ENCODE assay signal across 9 cellular contexts in the genomic region with DNA sequence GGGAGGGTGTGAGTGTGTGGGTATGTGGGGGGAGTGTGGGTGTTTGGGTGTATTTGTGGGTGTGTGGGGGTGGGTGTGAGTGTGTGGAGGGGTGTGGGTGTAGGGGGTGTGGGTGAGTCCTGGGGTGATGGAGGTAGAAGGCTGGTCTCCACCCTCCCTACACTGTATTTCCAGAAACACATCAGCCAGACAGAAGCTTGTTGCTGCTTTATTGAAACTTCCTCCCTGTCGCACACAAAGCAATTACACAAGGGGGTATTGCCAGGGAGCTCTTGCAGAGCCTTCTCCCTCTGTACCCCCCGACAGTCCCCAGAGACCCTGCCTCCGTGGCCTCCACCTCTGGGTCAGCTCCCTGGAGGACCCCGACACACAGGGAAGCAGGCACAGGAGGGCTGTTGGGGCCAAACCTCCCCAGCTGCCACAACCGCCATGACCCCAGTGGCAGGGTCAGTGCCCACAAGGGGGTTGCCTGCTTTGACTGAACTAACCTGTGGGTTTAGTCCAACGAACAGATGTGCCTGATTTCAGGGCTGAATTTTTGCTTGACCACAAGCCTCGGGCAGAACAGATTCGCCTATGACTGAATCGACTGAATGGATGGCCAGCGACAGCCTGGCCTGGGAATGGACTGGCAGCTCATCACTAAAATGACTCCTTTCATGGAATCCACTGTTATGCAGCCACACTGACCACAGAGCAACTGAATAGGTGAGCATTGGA. TPM values are rescaled to one million over a fixed set of nuclear protein-coding genes. Genes with fewer than 3 reads are reported as not detected.
A peak's percentile ranks its signal among the peaks of the same experiment; 100 is the strongest.
DNase-seq lines count a peak whose midpoint lies in the region; ATAC-seq, FAIRE-seq and TF ChIP-seq lines count a peak whose summit lies in the region.
"Had no signal": no experiment of that assay in that cellular context is flagged by ENCODE, and none has a peak within 500 bp of the region (broad histone marks: within the 10 kb centered on the region; RNA-seq: fewer than 3 reads in every experiment).

No MANE protein-coding gene starts in this region.

- H2AFZ ChIP-seq in neuronal stem cell (ENCODE audit: low read length) = peak overlapping the region; percentile 6

- H3K9me3 ChIP-seq in neuronal stem cell (replicated peaks in 1 of 2; ENCODE audit: control insufficient read depth in 2 of 2, insufficient read depth in 1 of 2, low read depth in 1 of 2, low read length in 2 of 2) = no peaks in the 10 kb centered on the region
- H3K9me3 ChIP-seq: colonic mucosa had no signal

- H3K4me2 ChIP-seq in neuronal stem cell (ENCODE audit: insufficient read depth, low read length, poor library complexity, severe bottlenecking) = no peak overlapping the region

- no peak for DNase-seq in GM12891 (ENCODE audit: insufficient read length, low spot score)
- peak; percentile 37 for DNase-seq in HT1080 (ENCODE audit: low read depth)
- no peak for DNase-seq in activated naive CD8-positive, alpha-beta T cell treated with anti-CD3 and anti-CD28 coated beads for 36 hours
- DNase-seq in neuronal stem cell (ENCODE audit: low spot score) = no peak
- no peak for DNase-seq in NCI-H2107 treated with DMSO at 0.1 percent for 48 hours (lab: John Stamatoyannopoulos, UW; ENCODE audit: unreplicated experiment)
- no peak for DNase-seq in NCI-H2171 (lab: John Stamatoyannopoulos, UW)
- DNase-seq: colonic mucosa had no signal

- H3K4me3 ChIP-seq in neuronal stem cell (ENCODE audit: low read length in 2 of 2) = no peak overlapping the region
- H3K4me3 ChIP-seq: colonic mucosa had no signal

- H2BK15ac ChIP-seq in neuronal stem cell (ENCODE audit: low read length) = no peak overlapping the region

- peak overlapping the region; percentile 2 for H2AK5ac ChIP-seq in neuronal stem cell (ENCODE audit: low read depth, low read length)

- no peak overlapping the region for H3K27ac ChIP-seq in neuronal stem cell (replicated peaks; ENCODE audit: low read length)
- H3K27ac ChIP-seq: colonic mucosa had no signal

- no peak overlapping the region for H4K91ac ChIP-seq in neuronal stem cell (ENCODE audit: low read depth, low read length, poor library complexity)

- H2BK12ac ChIP-seq in neuronal stem cell (ENCODE audit: low read length) = peak overlapping the region; percentile 53

- no CpG with 5 or more reads among the region's 10 CpGs for WGBS in neuronal stem cell (ENCODE audit: extremely low coverage in 2 of 2, insufficient read length in 2 of 2, insufficient replicate concordance in 1 of 2), 2 donors

- no peak overlapping the region for H3K4ac ChIP-seq in neuronal stem cell (ENCODE audit: low read length)

- ATAC-seq in GM21360 (IDR thresholded peaks at IDR 0.05; ENCODE audit: unreplicated experiment) (no peak), HG03565 (IDR thresholded peaks at IDR 0.05; ENCODE audit: unreplicated experiment) (no peak)

- H2BK5ac ChIP-seq in neuronal stem cell (ENCODE audit: low read length) = peak overlapping the region; percentile 16

- no peak overlapping the region for H3K14ac ChIP-seq in neuronal stem cell (ENCODE audit: low read length)

- H3K4me3 Mint-ChIP-seq in activated naive CD8-positive, alpha-beta T cell treated with anti-CD3 and anti-CD28 coated beads for 36 hours = no peak overlapping the region

- peak; percentile 90 for FAIRE-seq in GM12891 (lab: Jason Lieb, UNC)

- peaks cover 18% of the 10 kb centered on the region for H3K36me3 Mint-ChIP-seq in activated naive CD8-positive, alpha-beta T cell treated with anti-CD3 and anti-CD28 coated beads for 36 hours

- H2BK120ac ChIP-seq in neuronal stem cell (ENCODE audit: low read depth, low read length) = no peak overlapping the region

- H3K9ac ChIP-seq in neuronal stem cell (ENCODE audit: low read depth, low read length, poor library complexity) = no peak overlapping the region

- H4K8ac ChIP-seq in neuronal stem cell (ENCODE audit: low read depth, low read length) = no peak overlapping the region

- peaks cover 6 to 16% of the 10 kb centered on the region in 2 donors for H3K4me1 ChIP-seq in neuronal stem cell (ENCODE audit: control insufficient read depth in 2 of 2, insufficient read depth in 1 of 2, low read depth in 1 of 2, low read length in 2 of 2)
- H3K4me1 ChIP-seq: colonic mucosa had no signal

- H3K27ac Mint-ChIP-seq in activated naive CD8-positive, alpha-beta T cell treated with anti-CD3 and anti-CD28 coated beads for 36 hours = peak overlapping the region; percentile 61

- no peaks in the 10 kb centered on the region for H3K36me3 ChIP-seq in neuronal stem cell (replicated peaks in 1 of 2; ENCODE audit: control insufficient read depth in 2 of 2, insufficient read depth in 2 of 2, low read length in 2 of 2)
- H3K36me3 ChIP-seq: colonic mucosa had no signal

- no peaks in the 10 kb centered on the region for H3K27me3 ChIP-seq in neuronal stem cell (ENCODE audit: control insufficient read depth in 3 of 3, insufficient read depth in 3 of 3, low read depth in 1 of 3, low read length in 3 of 3)
- H3K27me3 ChIP-seq: colonic mucosa had no signal

- no peak overlapping the region for H3K23ac ChIP-seq in neuronal stem cell (ENCODE audit: low read depth, low read length, poor library complexity)

- peak overlapping the region; percentile 62 for H3K18ac ChIP-seq in neuronal stem cell (ENCODE audit: low read length)

- H3K27me3 Mint-ChIP-seq in activated naive CD8-positive, alpha-beta T cell treated with anti-CD3 and anti-CD28 coated beads for 36 hours = peaks cover 3% of the 10 kb centered on the region

- no peaks in the 10 kb centered on the region for H3K79me1 ChIP-seq in neuronal stem cell (ENCODE audit: low read depth, low read length)

- TF ChIP-seq POLR2A in GM12891 (IDR thresholded peaks at IDR 0.05; ENCODE audit: low read depth, low read length) = peak; percentile 52; the same call in 1 of the 2 replicates

- peaks cover 24% of the 10 kb centered on the region for H3K4me1 Mint-ChIP-seq in activated naive CD8-positive, alpha-beta T cell treated with anti-CD3 and anti-CD28 coated beads for 36 hours

- peaks cover 2% of the 10 kb centered on the region for H3K9me3 Mint-ChIP-seq in activated naive CD8-positive, alpha-beta T cell treated with anti-CD3 and anti-CD28 coated beads for 36 hours

TF ChIP-seq in GM12891, 5 proteins besides CTCF, POLR2A, EP300 and RAD21:
- TF ChIP-seq SPI1 (IDR thresholded peaks at IDR 0.05; ENCODE audit: low read depth, low read length) (0 out of 2 replicates have a peak, but pooled peaks have one; percentile 28), TAF1 (IDR thresholded peaks at IDR 0.05; ENCODE audit: low read depth, low read length) (no peak), POLR2AphosphoS5 (IDR thresholded peaks at IDR 0.05; ENCODE audit: low read depth, low read length) (peak; percentile 32), POU2F2 (IDR thresholded peaks at IDR 0.05; ENCODE audit: low read depth, low read length) (no peak), PAX5 (IDR thresholded peaks at IDR 0.05; ENCODE audit: insufficient read depth, low read length, severe bottlenecking) (no peak)
TF ChIP-seq in GM12891: peak in this region for 2.

RNA-seq across cellular contexts. Expression of gene MATN1, which starts 9.1 kb away (rescaled TPM):
- polyA plus RNA-seq in GM12891 (2012; ENCODE audit: low read depth, missing spikeins) = 0.65 TPM
- total RNA-seq in HT1080 (2014; rRNA removed; shearing (Covaris generic)) = 0.43 TPM in 1 of 2 replicates, not detected in the other
- 0.10 TPM in 1 of 2 replicates, not detected in the other for polyA plus RNA-seq in HT1080 (2015; cell fraction: cytosol; rRNA removed)
- polyA plus RNA-seq in HT1080 (2015; cell fraction: nucleus; rRNA removed) = 0.04 and 0.79 TPM in 2 replicates
- total RNA-seq in activated naive CD8-positive, alpha-beta T cell treated with anti-CD3 and anti-CD28 coated beads for 36 hours = 1 to 10 TPM; 1.1 to 1.5 TPM
- 0.04 TPM for polyA plus RNA-seq in neuronal stem cell (2013, experiment 1 of 2)
- 0.01 TPM for polyA plus RNA-seq in neuronal stem cell (2013, experiment 2 of 2)
- total RNA-seq: colonic mucosa had no signal

RNA-seq across cellular contexts. Expression of gene LAPTM5, which starts 25.1 kb away (rescaled TPM):
- 479 TPM for polyA plus RNA-seq in GM12891 (2012; ENCODE audit: low read depth, missing spikeins)
- total RNA-seq in HT1080 (2014; rRNA removed; shearing (Covaris generic)) = 0.50 and 1.5 TPM in 2 replicates
- 0.79 and 0.81 TPM in 2 replicates for polyA plus RNA-seq in HT1080 (2015; cell fraction: cytosol; rRNA removed)
- polyA plus RNA-seq in HT1080 (2015; cell fraction: nucleus; rRNA removed) = 0.42 and 1.3 TPM in 2 replicates
- 100 to 1,000 TPM; 232 to 233 TPM for total RNA-seq in activated naive CD8-positive, alpha-beta T cell treated with anti-CD3 and anti-CD28 coated beads for 36 hours
- polyA plus RNA-seq in neuronal stem cell (2013, experiment 1 of 2) = 0.15 TPM
- 0.10 TPM for polyA plus RNA-seq in neuronal stem cell (2013, experiment 2 of 2)

Comparison
In these comparisons a context has a peak if more than half of its experiments do, and no peak if none do; other contexts are left out.
1. RNA of gene LAPTM5, which starts 25.1 kb away (total RNA-seq): 232 to 233 TPM in activated naive CD8-positive, alpha-beta T cell treated with anti-CD3 and anti-CD28 coated beads for 36 hours; 0.50 to 1.5 TPM in HT1080; every median in the first group is over 10 times any median in the second.